22 cellular contexts compared by ENCODE assay signal in the genomic region with DNA sequence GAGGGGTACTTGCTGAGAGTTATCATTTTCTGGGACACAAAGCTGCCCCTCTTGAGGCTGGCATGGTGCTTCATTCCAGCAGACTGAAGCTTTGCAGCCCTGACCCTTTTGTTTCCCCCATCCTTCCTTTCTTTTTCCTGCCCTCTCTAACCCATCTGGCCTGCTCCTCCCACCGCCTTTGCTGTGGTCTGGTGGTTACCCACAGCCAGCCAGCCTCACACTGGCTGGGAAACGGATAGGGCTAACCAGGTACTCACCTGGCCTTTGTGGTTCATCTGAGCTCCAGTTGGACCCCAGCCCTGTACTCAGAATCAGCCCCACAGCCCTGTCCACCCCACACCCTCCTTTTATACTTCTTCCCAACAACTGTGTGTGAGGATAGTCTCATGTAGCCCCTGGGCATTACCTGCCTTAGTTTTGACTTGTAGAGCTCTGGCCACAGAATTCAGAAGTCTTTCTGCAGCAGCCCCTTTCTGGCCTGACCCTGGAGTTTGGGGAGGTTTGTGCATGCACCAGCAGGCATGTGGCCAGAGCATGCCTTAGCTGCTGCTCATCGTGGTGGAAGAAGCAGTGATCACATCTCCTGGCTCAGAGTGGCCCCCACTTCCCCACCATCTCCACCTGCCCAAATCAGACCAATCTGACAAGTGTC.
DNase-seq lines count a peak whose midpoint lies in the region; ATAC-seq, FAIRE-seq and TF ChIP-seq lines count a peak whose summit lies in the region.
"Had no signal": no experiment of that assay in that cellular context is flagged by ENCODE, and none has a peak within 500 bp of the region (broad histone marks: within the 10 kb centered on the region; RNA-seq: fewer than 3 reads in every experiment).

No MANE protein-coding gene starts in this region.

- peak; percentile 55 for FAIRE-seq in bronchial epithelial cell (lab: Jason Lieb, UNC)
- FAIRE-seq: GM12892 had no signal

- H3F3A ChIP-seq in MM.1S (ENCODE audit: insufficient read depth, low read length) = no peaks in the 10 kb centered on the region

- TF ChIP-seq CTCF in CD14-positive monocyte (IDR thresholded peaks at IDR 0.05) = no peak
- TF ChIP-seq CTCF in MM.1S (IDR thresholded peaks at IDR 0.05; ENCODE audit: low read length) = no peak
- TF ChIP-seq CTCF in bronchial epithelial cell (IDR thresholded peaks at IDR 0.05; ENCODE audit: insufficient read depth, low read length, severe bottlenecking) = no peak

- peaks cover 0 to 5% (median 2%) of the 10 kb centered on the region in 3 donors for H3K27me3 Mint-ChIP-seq in CD14-positive monocyte (ENCODE audit: low read depth in 3 of 3)
- H3K27me3 Mint-ChIP-seq: IgD-negative memory B cell had no signal

- no peaks in the 10 kb centered on the region for H3K36me3 ChIP-seq in MM.1S (replicated peaks; ENCODE audit: insufficient read depth, low read length)
- no peaks in the 10 kb centered on the region for H3K36me3 ChIP-seq in bronchial epithelial cell (ENCODE audit: control insufficient read depth, insufficient read depth, low read length)

- H3K4me3 ChIP-seq in MM.1S (ENCODE audit: low read length) (no peak overlapping the region), bronchial epithelial cell (ENCODE audit: low read depth, low read length) (no peak overlapping the region), right cardiac atrium (ENCODE audit: low read length) (no peak overlapping the region)
- H3K4me3 ChIP-seq: GM23248 had no signal

- no peak overlapping the region for H2AFZ ChIP-seq in MM.1S (ENCODE audit: low read length)
- H2AFZ ChIP-seq: GM23248 had no signal

- H3K4me1 ChIP-seq in MM.1S (ENCODE audit: low read length) (no peaks in the 10 kb centered on the region), right cardiac atrium (ENCODE audit: control insufficient read depth, insufficient read depth, low read length) (no peaks in the 10 kb centered on the region)

- H3K27ac Mint-ChIP-seq in CD14-positive monocyte = peak overlapping the region in 1 of 7 donors; percentile 54
- H3K27ac Mint-ChIP-seq: IgD-negative memory B cell had no signal

- no peak overlapping the region for H3K9ac ChIP-seq in MM.1S (ENCODE audit: low read length)
- H3K9ac ChIP-seq: GM23248 had no signal

- H3K4me2 ChIP-seq in MM.1S (ENCODE audit: low read depth, low read length) = no peak overlapping the region

- no peaks in the 10 kb centered on the region for H3K79me2 ChIP-seq in MM.1S (ENCODE audit: low read length)

- H3K36me3 Mint-ChIP-seq in CD14-positive monocyte = no peaks in the 10 kb centered on the region
- H3K36me3 Mint-ChIP-seq: CD4-positive, alpha-beta memory T cell had no signal

- H3K27ac ChIP-seq in MM.1S (ENCODE audit: low read length) (no peak overlapping the region), right cardiac atrium (ENCODE audit: low read length) (no peak overlapping the region)
- H3K27ac ChIP-seq: GM23248 had no signal

- H3K9me2 ChIP-seq in MM.1S (replicated peaks; ENCODE audit: insufficient read depth, low read length) = no peaks in the 10 kb centered on the region

- no peaks in the 10 kb centered on the region for H4K20me1 ChIP-seq in MM.1S (ENCODE audit: insufficient read depth, low read length)

- no peaks in the 10 kb centered on the region for H3K4me1 Mint-ChIP-seq in CD14-positive monocyte
- H3K4me1 Mint-ChIP-seq: IgD-negative memory B cell had no signal

- H3K9me3 ChIP-seq in MM.1S (replicated peaks; ENCODE audit: insufficient read depth, low read length) (no peaks in the 10 kb centered on the region), right cardiac atrium (ENCODE audit: control insufficient read depth, low read length) (no peaks in the 10 kb centered on the region)

- WGBS in right cardiac atrium = 37% methylated on average over 3 of the region's 3 CpGs

- H3K27me3 ChIP-seq in MM.1S (replicated peaks; ENCODE audit: insufficient read depth, low read length) (no peaks in the 10 kb centered on the region), bronchial epithelial cell (ENCODE audit: control insufficient read depth, insufficient read depth, low read length) (no peaks in the 10 kb centered on the region), right cardiac atrium (ENCODE audit: control insufficient read depth, insufficient read depth) (no peaks in the 10 kb centered on the region)

- DNase-seq in CD14-positive monocyte (ENCODE audit: low spot score) (peak; percentile 8), MM.1S (peak; percentile 41), bronchial epithelial cell (ENCODE audit: low read depth) (peak; percentile 32), left lobe of liver (ENCODE audit: low spot score) (peak; percentile 33), right cardiac atrium (no peak), sciatic nerve (ENCODE audit: low spot score) (no peak), kidney glomerular epithelial cell (lab: John Stamatoyannopoulos, UW) (no peak)
- DNase-seq: AML-193; CD4-positive, alpha-beta memory T cell; DMS79; GDM1; GM23248; NCI-H1092 treated with DMSO at 0.1 percent for 48 hours; NCI-H1694; NCI-H2107; NCI-H226; NCI-H526; NK-92 treated with Interleukin-12 subunit alpha and Interleukin-12 subunit beta, amount 100 ng/mL, for 24 hours; OCI-M1 had no signal

- ATAC-seq in left lobe of liver = no peak
- no peak for ATAC-seq in right cardiac atrium
- no peak for ATAC-seq in sciatic nerve
- ATAC-seq: HCT116 had no signal

- intact Hi-C loops in CD14-positive monocyte (cut with micrococcal nuclease) (no loop called here), right cardiac atrium (cut with DNase I) (no loop called here), sciatic nerve (cut with DNase I) (no loop called here)

- H3K9me3 Mint-ChIP-seq in CD14-positive monocyte = peaks cover 0 to 2% (median 0%) of the 10 kb centered on the region in 7 donors
- H3K9me3 Mint-ChIP-seq: CD4-positive, alpha-beta memory T cell; IgD-negative memory B cell had no signal

- no peak overlapping the region for H3K4me3 Mint-ChIP-seq in CD14-positive monocyte
- H3K4me3 Mint-ChIP-seq: CD4-positive, alpha-beta memory T cell; IgD-negative memory B cell had no signal

Comparison
In these comparisons a context has a peak if more than half of its experiments do, and no peak if none do; other contexts are left out.
1. DNase-seq: peak in CD14-positive monocyte (single experiment), MM.1S (single experiment), bronchial epithelial cell (single experiment) and left lobe of liver (single experiment); none in right cardiac atrium (0 of 3), sciatic nerve (single experiment) and kidney glomerular epithelial cell (single experiment).